Comparison of ENCODE assay signal across 18 cellular contexts in the genomic region with DNA sequence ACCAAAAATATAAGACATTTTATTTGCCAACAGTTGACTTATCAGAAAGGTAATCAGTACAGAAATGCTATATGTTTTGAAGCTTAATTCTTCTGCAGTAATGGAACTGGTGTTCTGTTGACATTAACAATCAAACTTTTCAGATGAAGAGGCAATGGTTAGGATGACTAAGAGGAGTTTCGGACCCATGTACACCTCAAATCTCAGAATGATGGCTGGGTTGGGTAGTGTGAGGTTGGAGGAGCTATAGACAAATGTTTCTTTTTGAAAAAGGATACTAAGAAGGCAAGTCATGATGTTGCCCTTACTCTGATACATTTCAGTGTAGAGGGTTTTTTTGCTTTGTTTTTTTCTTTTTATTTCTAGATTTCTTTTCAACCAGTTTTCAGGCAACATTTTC.
DNase-seq lines count a peak whose midpoint lies in the region; ATAC-seq lines count a peak whose summit lies in the region.
"Had no signal": no experiment of that assay in that cellular context is flagged by ENCODE, and none has a peak within 500 bp of the region (broad histone marks: within the 10 kb centered on the region; RNA-seq: fewer than 3 reads in every experiment).

No MANE protein-coding gene starts in this region.

- no peak for DNase-seq in activated T-cell treated with anti-CD3 and anti-CD28 coated beads, Interleukin-2, amount 50 U/mL, for 24 hours
- DNase-seq in activated T-cell treated with anti-CD3 and anti-CD28 coated beads for 4 hours: no peak
- DNase-seq in stimulated activated naive CD8-positive, alpha-beta T cell treated with anti-CD3 and anti-CD28 coated beads, Interleukin-15, amount 100 ng/mL, for 72 hours: no peak
- DNase-seq in stimulated activated naive CD8-positive, alpha-beta T cell treated with anti-CD3 and anti-CD28 coated beads, Interleukin-15, Interleukin-2, amounts not matched to agents 100 U/mL and 50 U/mL, for 24 hours: no peak
- no peak for DNase-seq in activated T-helper 1 cell treated with anti-CD3 and anti-CD28 coated beads, Interleukin-12 subunit alpha, Interleukin-12 subunit beta, Interleukin-2, Interleukin-4 antibody, amounts not matched to agents 30 ng/mL and 10 ng/mL and 1 ng/mL, durations not matched to agents 14 hours and 24 hours and 36 hours (ENCODE audit: low spot score)
- no peak for DNase-seq in cardiac septum (ENCODE audit: low spot score)
- DNase-seq: CD4-positive, CD25-positive, alpha-beta regulatory T cell; DMS79; Kasumi-1; MG63; NCI-H1417; NCI-H187; NCI-H446 treated with DMSO at 0.1 percent for 48 hours; NCI-H526 treated with DMSO at 0.1 percent for 48 hours; RPMI8226; SHP77 treated with DMSO at 0.1 percent for 48 hours had no signal

- peak overlapping the region; percentile 55 for H3K27ac Mint-ChIP-seq in activated T-cell treated with anti-CD3 and anti-CD28 coated beads, Interleukin-2, amount 50 U/mL, for 24 hours
- no peak overlapping the region for H3K27ac Mint-ChIP-seq in stimulated activated naive CD8-positive, alpha-beta T cell treated with anti-CD3 and anti-CD28 coated beads, Interleukin-15, amount 100 ng/mL, for 72 hours
- peak overlapping the region; percentile 15 for H3K27ac Mint-ChIP-seq in activated T-helper 1 cell treated with anti-CD3 and anti-CD28 coated beads, Interleukin-12 subunit alpha, Interleukin-12 subunit beta, Interleukin-2, Interleukin-4 antibody, amounts not matched to agents 30 ng/mL and 10 ng/mL and 1 ng/mL, durations not matched to agents 14 hours and 24 hours and 36 hours
- H3K27ac Mint-ChIP-seq: GM23338 had no signal

- H3K27me3 Mint-ChIP-seq in activated T-cell treated with anti-CD3 and anti-CD28 coated beads, Interleukin-2, amount 50 U/mL, for 24 hours: no peaks in the 10 kb centered on the region
- H3K27me3 Mint-ChIP-seq in stimulated activated naive CD8-positive, alpha-beta T cell treated with anti-CD3 and anti-CD28 coated beads, Interleukin-15, amount 100 ng/mL, for 72 hours: no peaks in the 10 kb centered on the region
- no peaks in the 10 kb centered on the region for H3K27me3 Mint-ChIP-seq in activated T-helper 1 cell treated with anti-CD3 and anti-CD28 coated beads, Interleukin-12 subunit alpha, Interleukin-12 subunit beta, Interleukin-2, Interleukin-4 antibody, amounts not matched to agents 30 ng/mL and 10 ng/mL and 1 ng/mL, durations not matched to agents 14 hours and 24 hours and 36 hours (ENCODE audit: insufficient read depth)
- H3K27me3 Mint-ChIP-seq: CD4-positive, CD25-positive, alpha-beta regulatory T cell had no signal

- no peak overlapping the region for H3K4me3 Mint-ChIP-seq in activated T-cell treated with anti-CD3 and anti-CD28 coated beads, Interleukin-2, amount 50 U/mL, for 24 hours
- no peak overlapping the region for H3K4me3 Mint-ChIP-seq in stimulated activated naive CD8-positive, alpha-beta T cell treated with anti-CD3 and anti-CD28 coated beads, Interleukin-15, amount 100 ng/mL, for 72 hours
- H3K4me3 Mint-ChIP-seq in activated T-helper 1 cell treated with anti-CD3 and anti-CD28 coated beads, Interleukin-12 subunit alpha, Interleukin-12 subunit beta, Interleukin-2, Interleukin-4 antibody, amounts not matched to agents 30 ng/mL and 10 ng/mL and 1 ng/mL, durations not matched to agents 14 hours and 24 hours and 36 hours: no peak overlapping the region
- H3K4me3 Mint-ChIP-seq: CD4-positive, CD25-positive, alpha-beta regulatory T cell; GM23338 had no signal

- intact Hi-C loops in activated T-helper 1 cell treated with anti-CD3 and anti-CD28 coated beads, Interleukin-12 subunit alpha, Interleukin-12 subunit beta, Interleukin-2, Interleukin-4 antibody, amounts not matched to agents 30 ng/mL and 10 ng/mL and 1 ng/mL, durations not matched to agents 14 hours and 24 hours and 36 hours (cut with micrococcal nuclease): no loop called here
- intact Hi-C loops in cardiac septum (cut with DNase I): no loop called here

- peak; percentile 37 for ATAC-seq in stimulated activated naive CD8-positive, alpha-beta T cell treated with anti-CD3 and anti-CD28 coated beads, Interleukin-15, amount 100 ng/mL, for 72 hours
- no peak for ATAC-seq in stimulated activated naive CD8-positive, alpha-beta T cell treated with anti-CD3 and anti-CD28 coated beads, Interleukin-15, Interleukin-2, amounts not matched to agents 100 U/mL and 50 U/mL, for 24 hours
- no peak for ATAC-seq in HG03196 (IDR thresholded peaks at IDR 0.05; ENCODE audit: unreplicated experiment)
- ATAC-seq: GM23338 had no signal

- H3K36me3 Mint-ChIP-seq in activated T-cell treated with anti-CD3 and anti-CD28 coated beads, Interleukin-2, amount 50 U/mL, for 24 hours (ENCODE audit: low read depth): peaks cover 77% of the 10 kb centered on the region
- H3K36me3 Mint-ChIP-seq in activated T-helper 1 cell treated with anti-CD3 and anti-CD28 coated beads, Interleukin-12 subunit alpha, Interleukin-12 subunit beta, Interleukin-2, Interleukin-4 antibody, amounts not matched to agents 30 ng/mL and 10 ng/mL and 1 ng/mL, durations not matched to agents 14 hours and 24 hours and 36 hours (ENCODE audit: low read depth): peaks cover 29% of the 10 kb centered on the region

- peaks cover 15% of the 10 kb centered on the region for H3K4me1 Mint-ChIP-seq in activated T-cell treated with anti-CD3 and anti-CD28 coated beads, Interleukin-2, amount 50 U/mL, for 24 hours (ENCODE audit: low read depth)
- H3K4me1 Mint-ChIP-seq in stimulated activated naive CD8-positive, alpha-beta T cell treated with anti-CD3 and anti-CD28 coated beads, Interleukin-15, amount 100 ng/mL, for 72 hours: no peaks in the 10 kb centered on the region
- H3K4me1 Mint-ChIP-seq in activated T-helper 1 cell treated with anti-CD3 and anti-CD28 coated beads, Interleukin-12 subunit alpha, Interleukin-12 subunit beta, Interleukin-2, Interleukin-4 antibody, amounts not matched to agents 30 ng/mL and 10 ng/mL and 1 ng/mL, durations not matched to agents 14 hours and 24 hours and 36 hours (ENCODE audit: low read depth): peaks cover 5% of the 10 kb centered on the region
- H3K4me1 Mint-ChIP-seq: GM23338 had no signal

- no peaks in the 10 kb centered on the region for H3K9me3 Mint-ChIP-seq in activated T-cell treated with anti-CD3 and anti-CD28 coated beads, Interleukin-2, amount 50 U/mL, for 24 hours
- no peaks in the 10 kb centered on the region for H3K9me3 Mint-ChIP-seq in stimulated activated naive CD8-positive, alpha-beta T cell treated with anti-CD3 and anti-CD28 coated beads, Interleukin-15, amount 100 ng/mL, for 72 hours
- H3K9me3 Mint-ChIP-seq in activated T-helper 1 cell treated with anti-CD3 and anti-CD28 coated beads, Interleukin-12 subunit alpha, Interleukin-12 subunit beta, Interleukin-2, Interleukin-4 antibody, amounts not matched to agents 30 ng/mL and 10 ng/mL and 1 ng/mL, durations not matched to agents 14 hours and 24 hours and 36 hours: no peaks in the 10 kb centered on the region
- H3K9me3 Mint-ChIP-seq: CD4-positive, CD25-positive, alpha-beta regulatory T cell; GM23338 had no signal

Comparison
In these comparisons a context has a peak if more than half of its experiments do, and no peak if none do; other contexts are left out.
1. H3K27ac Mint-ChIP-seq: peak in activated T-cell treated with anti-CD3 and anti-CD28 coated beads, Interleukin-2, amount 50 U/mL, for 24 hours (single experiment) and activated T-helper 1 cell treated with anti-CD3 and anti-CD28 coated beads, Interleukin-12 subunit alpha, Interleukin-12 subunit beta, Interleukin-2, Interleukin-4 antibody, amounts not matched to agents 30 ng/mL and 10 ng/mL and 1 ng/mL, durations not matched to agents 14 hours and 24 hours and 36 hours (single experiment); none in stimulated activated naive CD8-positive, alpha-beta T cell treated with anti-CD3 and anti-CD28 coated beads, Interleukin-15, amount 100 ng/mL, for 72 hours (0 of 2).